ENCODE assay signal across 28 cellular contexts in genomic region chr18:47383729-47384128, GRCh38.
"Had no signal": no experiment of that assay in that cellular context is flagged by ENCODE, and none has a peak within 500 bp of the region (broad histone marks: within the 10 kb centered on the region; RNA-seq: fewer than 3 reads in every experiment).

No MANE protein-coding gene starts in this region.

- H3K4me1 ChIP-seq: colonic mucosa, esophagus squamous epithelium, foreskin keratinocyte, heart left ventricle had no signal

- FAIRE-seq: colon, endometrium, endothelial cell of umbilical vein, frontal cortex had no signal

- H3K4me3 ChIP-seq: colonic mucosa, coronary artery, dorsolateral prefrontal cortex, esophagus muscularis mucosa, esophagus squamous epithelium, gastrocnemius medialis, gastroesophageal sphincter, heart left ventricle, heart right ventricle had no signal

- ATAC-seq: effector memory CD8-positive, alpha-beta T cell; esophagus mucosa; foreskin keratinocyte; gastrocnemius medialis; gastroesophageal sphincter; heart left ventricle; heart right ventricle had no signal

- H3K36me3 ChIP-seq: colonic mucosa, esophagus muscularis mucosa, esophagus squamous epithelium, gastrocnemius medialis, gastroesophageal sphincter, heart left ventricle, heart right ventricle had no signal

- H3K9me3 ChIP-seq: colonic mucosa, esophagus squamous epithelium, gastrocnemius medialis, gastroesophageal sphincter had no signal

- H3K27me3 ChIP-seq: colonic mucosa, foreskin keratinocyte, gastrocnemius medialis had no signal

- H3K27ac ChIP-seq: colonic mucosa, coronary artery, dorsolateral prefrontal cortex, epithelial cell of prostate, esophagus muscularis mucosa, esophagus squamous epithelium, foreskin keratinocyte, gastrocnemius medialis, gastroesophageal sphincter, heart left ventricle, heart right ventricle had no signal

- DNase-seq: colonic mucosa; cortex of kidney; dermis blood vessel endothelial cell; dorsolateral prefrontal cortex; effector CD4-positive, alpha-beta T cell; effector CD8-positive, alpha-beta T cell; effector memory CD4-positive, alpha-beta T cell; effector memory CD8-positive, alpha-beta T cell; endodermal cell; erythroblast; esophagus squamous epithelium; foreskin fibroblast; foreskin keratinocyte; foreskin melanocyte; gastrocnemius medialis; glutamatergic neuron; head of caudate nucleus; heart left ventricle; heart right ventricle had no signal
